Comparison of ENCODE assay signal across 26 cellular contexts in genomic region chr1:29896300-29896699, GRCh38.
DNase-seq lines count a peak whose midpoint lies in the region; ATAC-seq, FAIRE-seq and TF ChIP-seq lines count a peak whose summit lies in the region.
"Had no signal": no experiment of that assay in that cellular context is flagged by ENCODE, and none has a peak within 500 bp of the region (broad histone marks: within the 10 kb centered on the region; RNA-seq: fewer than 3 reads in every experiment).

No MANE protein-coding gene starts in this region.

- H3K9me3 Mint-ChIP-seq in type B pancreatic cell, result no peaks in the 10 kb centered on the region
- H3K9me3 Mint-ChIP-seq: CD4-positive, alpha-beta T cell; CD8-positive, alpha-beta memory T cell; H9 had no signal

- intact Hi-C loops in K562 (cut with micrococcal nuclease), result no loop called here

- no peaks in the 10 kb centered on the region for H3K36me3 Mint-ChIP-seq in type B pancreatic cell
- H3K36me3 Mint-ChIP-seq: CD14-positive monocyte; CD8-positive, alpha-beta memory T cell had no signal

- no peak for TF ChIP-seq RAD21 in K562 (CRISPR knock-in tag; conservative IDR thresholded peaks at IDR 0.05 in 1 of 2, IDR thresholded peaks at IDR 0.05 in 1 of 2)

- no peaks in the 10 kb centered on the region; the same call in 1 of the 2 replicates for H4K20me1 ChIP-seq in K562 (replicated peaks; ENCODE audit: control insufficient read depth, insufficient read depth, low read length)
- H4K20me1 ChIP-seq: BLaER1 treated with 17β-estradiol and CSF1 and Interleukin-3, amounts not matched to agents 10 nM and 100 nM had no signal

- POLR2A ChIA-PET in HEK293 (lab: Yijun Ruan, JAX), result no interaction called here
- POLR2A ChIA-PET in K562 (lab: Yijun Ruan, JAX), result interaction anchor here (0.7 kb wide), 1 partner anchor 28 kb away, joined by 4 read pairs; no protein-coding TSS in a partner anchor

- no peak overlapping the region for H3K4me2 ChIP-seq in K562 (ENCODE audit: insufficient read depth, low read length)
- H3K4me2 ChIP-seq: A549 had no signal

- TF ChIP-seq EP300 in K562 (IDR thresholded peaks at IDR 0.05; ENCODE audit: low read length), result no peak

- no peak overlapping the region for H3K27ac Mint-ChIP-seq in type B pancreatic cell
- H3K27ac Mint-ChIP-seq: CD14-positive monocyte; CD4-positive, alpha-beta T cell; CD8-positive, alpha-beta memory T cell; HFFc6 had no signal

- H3K4me3 Mint-ChIP-seq in type B pancreatic cell, result no peak overlapping the region
- H3K4me3 Mint-ChIP-seq: CD14-positive monocyte; CD4-positive, alpha-beta T cell; CD8-positive, alpha-beta memory T cell; H9; HFFc6 had no signal

- peaks cover 3% of the 10 kb centered on the region for H3K4me1 Mint-ChIP-seq in type B pancreatic cell (ENCODE audit: unreplicated experiment)
- H3K4me1 Mint-ChIP-seq: CD8-positive, alpha-beta memory T cell had no signal

- DNase-seq in K562 (ENCODE audit: extremely low read depth in 1 of 4, low spot score in 3 of 4), result no peak
- DNase-seq in islet precursor cell, result peak; percentile 28
- peak; percentile 22 for DNase-seq in type B pancreatic cell (ENCODE audit: extremely low spot score, unreplicated experiment)
- no peak for DNase-seq in COLO668 (lab: John Stamatoyannopoulos, UW; ENCODE audit: unreplicated experiment)
- DNase-seq in NOMO-1 (lab: John Stamatoyannopoulos, UW; ENCODE audit: unreplicated experiment in 2 of 2), result no peak
- DNase-seq: 8988T; ACHN; AML-193; BE2C; Calu3; CD4-positive, alpha-beta T cell; CD8-positive, alpha-beta memory T cell; COR-L47; DMS53; DMS79 treated with DMSO at 0.1 percent for 48 hours; GF-D8; GM23248; H9; HFFc6 had no signal

- 0% methylated on average over 3 of the region's 3 CpGs for WGBS in K562 (ENCODE audit: insufficient coverage, low coverage, missing lambda C conversion rate)

- H3K9ac ChIP-seq in K562 (ENCODE audit: insufficient read depth in 1 of 2, low read depth in 2 of 2, low read length in 2 of 2), result no peak overlapping the region
- H3K9ac ChIP-seq: BLaER1 treated with 17β-estradiol and CSF1 and Interleukin-3, amounts not matched to agents 10 nM and 100 nM; GM23248 had no signal

- ATAC-seq in K562, result no peak
- ATAC-seq in GM21576 (IDR thresholded peaks at IDR 0.05; ENCODE audit: unreplicated experiment), result no peak
- ATAC-seq: A549, HCT116 had no signal

- no peak overlapping the region for H3K27ac ChIP-seq in HEK293 (ENCODE audit: extremely low read depth, low read depth, low read length)
- no peak overlapping the region for H3K27ac ChIP-seq in K562 (ENCODE audit: extremely low read depth, low read depth, low read length)
- H3K27ac ChIP-seq: A549, GM23248 had no signal

- no peak for FAIRE-seq in K562 (lab: Jason Lieb, UNC)
- FAIRE-seq: A549, GM12892 had no signal

- H3K4me3 ChIP-seq in HEK293 (ENCODE audit: low read depth, low read length) (no peak overlapping the region), K562 (no peak overlapping the region)
- H3K4me3 ChIP-seq: A549; BLaER1 treated with 17β-estradiol and CSF1 and Interleukin-3, amounts not matched to agents 10 nM and 100 nM; GM23248 had no signal

- BruUV-seq in K562 (replicated peaks; lab: Mats Ljungman, UMichigan), result no TSS peak

- CTCF ChIA-PET in HEK293 (lab: Yijun Ruan, JAX), result no interaction called here
- CTCF ChIA-PET in K562 (lab: Yijun Ruan, JAX; ENCODE audit: low intra/inter-chr PET ratio), result no interaction called here

- H3K4me1 ChIP-seq in HEK293 (ENCODE audit: control insufficient read depth, insufficient read depth, low read length) (no peaks in the 10 kb centered on the region), K562 (replicated peaks in 1 of 2; ENCODE audit: control insufficient read depth in 2 of 2, insufficient read depth in 2 of 2, low read length in 2 of 2) (no peaks in the 10 kb centered on the region)
- H3K4me1 ChIP-seq: A549, BE2C had no signal

- no peak for TF ChIP-seq POLR2A in K562 (conservative IDR thresholded peaks at IDR 0.05)

- no peaks in the 10 kb centered on the region for H3K79me2 ChIP-seq in K562 (ENCODE audit: control insufficient read depth, insufficient read depth, low read length)

- peaks cover 47% of the 10 kb centered on the region for H3K27me3 Mint-ChIP-seq in type B pancreatic cell

- H3K36me3 ChIP-seq in HEK293 (ENCODE audit: control insufficient read depth in 2 of 2, insufficient read depth in 1 of 2, low read length in 2 of 2) (no peaks in the 10 kb centered on the region), K562 (ENCODE audit: control insufficient read depth, insufficient read depth, low read length) (no peaks in the 10 kb centered on the region)
- H3K36me3 ChIP-seq: BE2C; BLaER1 treated with 17β-estradiol and CSF1 and Interleukin-3, amounts not matched to agents 10 nM and 100 nM had no signal

- H3K9me3 ChIP-seq in HEK293 (ENCODE audit: control insufficient read depth, insufficient read depth, low read depth, low read length) (no peaks in the 10 kb centered on the region), K562 (replicated peaks; ENCODE audit: control insufficient read depth, insufficient read depth, low read depth, low read length) (no peaks in the 10 kb centered on the region)
- H3K9me3 ChIP-seq: A549; BE2C; BLaER1 treated with 17β-estradiol and CSF1 and Interleukin-3, amounts not matched to agents 10 nM and 100 nM had no signal

- H2AFZ ChIP-seq in K562 (ENCODE audit: low read depth, low read length), result no peak overlapping the region
- H2AFZ ChIP-seq: GM23248 had no signal

- in situ Hi-C loops in K562 (cut with MboI), result no loop called here

- no peaks in the 10 kb centered on the region for H3K9me1 ChIP-seq in K562 (ENCODE audit: control insufficient read depth, insufficient read depth, low read length)

- TF ChIP-seq CTCF in HEK293 (tag by site-specific recombination; IDR thresholded peaks at IDR 0.05) (no peak), K562 (IDR thresholded peaks at IDR 0.05 in 2 of 3, conservative IDR thresholded peaks at IDR 0.05 in 1 of 3; ENCODE audit: insufficient read depth in 2 of 3, low read depth in 1 of 3, low read length in 3 of 3) (no peak), type B pancreatic cell (conservative IDR thresholded peaks at IDR 0.05) (no peak)

- peaks cover 10 to 35% of the 10 kb centered on the region in 2 experiments; a peak in 3 of 5 replicates for H3K27me3 ChIP-seq in K562 (ENCODE audit: control insufficient read depth in 2 of 2, insufficient read depth in 2 of 2, low read length in 2 of 2)
- H3K27me3 ChIP-seq: BE2C; BLaER1 treated with 17β-estradiol and CSF1 and Interleukin-3, amounts not matched to agents 10 nM and 100 nM had no signal

TF ChIP-seq in HEK293, 187 proteins besides CTCF, POLR2A, EP300 and RAD21:
- no peak for TF ChIP-seq ZNF184 (tag by site-specific recombination; IDR thresholded peaks at IDR 0.05)
- peak; percentile 49; the same call in 1 of the 2 replicates for TF ChIP-seq ZNF768 (tag by site-specific recombination; IDR thresholded peaks at IDR 0.05)

TF ChIP-seq in K562, 482 proteins besides CTCF, POLR2A, EP300 and RAD21 (continues in another document):
- peak; percentile 65 for TF ChIP-seq ZFP36 (IDR thresholded peaks at IDR 0.05; ENCODE audit: low read depth, low read length, partially characterized antibody)
- no peak for TF ChIP-seq SAP30 (IDR thresholded peaks at IDR 0.05; ENCODE audit: borderline replicate concordance, insufficient read depth, low read depth, low read length, poor library complexity, severe bottlenecking)
- TF ChIP-seq ASH1L (IDR thresholded peaks at IDR 0.05; ENCODE audit: borderline replicate concordance, low read depth, partially characterized antibody), result no peak
- no peak for TF ChIP-seq CCAR2 (IDR thresholded peaks at IDR 0.05; ENCODE audit: low read depth, low read length)
- TF ChIP-seq BCOR (IDR thresholded peaks at IDR 0.05), result peak; percentile 44; the same call in 1 of the 2 replicates
- peak; percentile 92 for TF ChIP-seq RBM25 (IDR thresholded peaks at IDR 0.05; ENCODE audit: low read depth, low read length, severe bottlenecking)
- no peak for TF ChIP-seq FIP1L1 (IDR thresholded peaks at IDR 0.05; ENCODE audit: low read depth, low read length, poor library complexity, severe bottlenecking)
- no peak for TF ChIP-seq ZNF23 (CRISPR knock-in tag; IDR thresholded peaks at IDR 0.05)
- TF ChIP-seq PRMT5 (CRISPR knock-in tag; IDR thresholded peaks at IDR 0.05), result no peak
- TF ChIP-seq ZNF140 (CRISPR knock-in tag; IDR thresholded peaks at IDR 0.05), result no peak
- no peak for TF ChIP-seq KAT7 (CRISPR knock-in tag; IDR thresholded peaks at IDR 0.05; ENCODE audit: borderline replicate concordance)
- no peak for TF ChIP-seq ZNF395 (CRISPR knock-in tag; IDR thresholded peaks at IDR 0.05)
- peak; percentile 41; the same call in 1 of the 2 replicates for TF ChIP-seq SMARCA5 (IDR thresholded peaks at IDR 0.05)
- no peak for TF ChIP-seq NR4A1 (CRISPR knock-in tag; IDR thresholded peaks at IDR 0.05)
- no peak for TF ChIP-seq NR4A1 (tag; IDR thresholded peaks at IDR 0.05)
- TF ChIP-seq CREBBP (IDR thresholded peaks at IDR 0.05; ENCODE audit: low read depth, low read length), result no peak
- TF ChIP-seq ZNF277 (CRISPR knock-in tag; IDR thresholded peaks at IDR 0.05; ENCODE audit: borderline replicate concordance), result no peak

Comparison
In these comparisons a context has a peak if more than half of its experiments do, and no peak if none do; other contexts are left out.
1. DNase-seq: peak in islet precursor cell (single experiment) and type B pancreatic cell (single experiment); none in K562 (0 of 4), COLO668 (single experiment) and NOMO-1 (0 of 2).